In genomic region chr2:155727097-155727906, GRCh38 we compare ENCODE assay signal across 16 cellular contexts.
DNase-seq lines count a peak whose midpoint lies in the region; TF ChIP-seq lines count a peak whose summit lies in the region.
"Had no signal": no experiment of that assay in that cellular context is flagged by ENCODE, and none has a peak within 500 bp of the region (broad histone marks: within the 10 kb centered on the region; RNA-seq: fewer than 3 reads in every experiment).

No MANE protein-coding gene starts in this region.

- H3K36me3 Mint-ChIP-seq in endodermal cell (ENCODE audit: low read depth) (no peaks in the 10 kb centered on the region), type B pancreatic cell (no peaks in the 10 kb centered on the region)

- H3K27ac Mint-ChIP-seq in endodermal cell (peak overlapping the region; percentile 92), type B pancreatic cell (no peak overlapping the region)
- H3K27ac Mint-ChIP-seq: activated naive CD4-positive, alpha-beta T cell treated with anti-CD3 and anti-CD28 coated beads for 36 hours had no signal

- peak; percentile 27 to 52 for DNase-seq in SJCRH30
- peak; percentile 68 for DNase-seq in endodermal cell
- DNase-seq in left kidney (ENCODE audit: low read depth, low spot score) = peak; percentile 24
- no peak for DNase-seq in type B pancreatic cell (ENCODE audit: extremely low spot score, unreplicated experiment)
- DNase-seq in esophagus muscularis mucosa (ENCODE audit: extremely low spot score) = no peak
- DNase-seq in SHP77 treated with DMSO at 0.1 percent for 48 hours (lab: John Stamatoyannopoulos, UW) = no peak
- no peak for DNase-seq in NCI-H1930 (lab: John Stamatoyannopoulos, UW)
- DNase-seq: activated naive CD4-positive, alpha-beta T cell treated with anti-CD3 and anti-CD28 coated beads for 36 hours; aorta; foreskin fibroblast; H7; left ventricle myocardium superior; MV-4-11; NCI-H187; NCI-H524 treated with DMSO at 0.1 percent for 48 hours; PC-9 had no signal

- H3K27ac ChIP-seq in SJCRH30 (peak overlapping the region; percentile 16; the same call in 1 of the 2 replicates), endodermal cell (ENCODE audit: low read depth, low read length) (no peak overlapping the region), esophagus muscularis mucosa (replicated peaks in 1 of 4) (no peak overlapping the region)
- H3K27ac ChIP-seq: PC-9 had no signal

- no peak overlapping the region for H3K9ac ChIP-seq in endodermal cell (ENCODE audit: extremely low read depth, low read length, poor library complexity, severe bottlenecking)

- H3K4me3 Mint-ChIP-seq in endodermal cell (peak overlapping the region; percentile 47), type B pancreatic cell (peak overlapping the region; percentile 37)
- H3K4me3 Mint-ChIP-seq: activated naive CD4-positive, alpha-beta T cell treated with anti-CD3 and anti-CD28 coated beads for 36 hours had no signal

- no peaks in the 10 kb centered on the region for H3K9me3 ChIP-seq in SJCRH30 (replicated peaks)
- no peaks in the 10 kb centered on the region for H3K9me3 ChIP-seq in endodermal cell (ENCODE audit: control insufficient read depth, low read length)
- H3K9me3 ChIP-seq in esophagus muscularis mucosa = no peaks in the 10 kb centered on the region

- no peak for TF ChIP-seq POLR2A in esophagus muscularis mucosa (IDR thresholded peaks at IDR 0.05; ENCODE audit: low read depth)

- H3K4me1 ChIP-seq in SJCRH30 (peaks cover under 1% of the 10 kb centered on the region; the same call in 1 of the 2 replicates), endodermal cell (ENCODE audit: control insufficient read depth, insufficient read depth, low read length) (no peaks in the 10 kb centered on the region), esophagus muscularis mucosa (no peaks in the 10 kb centered on the region)

- no peak for TF ChIP-seq EP300 in esophagus muscularis mucosa (IDR thresholded peaks at IDR 0.05)

- intact Hi-C loops in esophagus muscularis mucosa (cut with DNase I) = no loop called here

- 20 to 27% methylated on average over 6 to 10 of the region's 10 CpGs for WGBS in endodermal cell (ENCODE audit: insufficient coverage in 1 of 2, insufficient read length in 1 of 2), 2 experiments
- 21% methylated on average over 10 of the region's 10 CpGs for WGBS in esophagus muscularis mucosa

- H3K36me3 ChIP-seq in SJCRH30 (no peaks in the 10 kb centered on the region), endodermal cell (ENCODE audit: control insufficient read depth, insufficient read depth, low read length) (no peaks in the 10 kb centered on the region), esophagus muscularis mucosa (no peaks in the 10 kb centered on the region)

- H3K9me3 Mint-ChIP-seq in endodermal cell (no peaks in the 10 kb centered on the region), type B pancreatic cell (no peaks in the 10 kb centered on the region)
- H3K9me3 Mint-ChIP-seq: activated naive CD4-positive, alpha-beta T cell treated with anti-CD3 and anti-CD28 coated beads for 36 hours had no signal

- peaks cover 22% of the 10 kb centered on the region for H3K4me1 Mint-ChIP-seq in endodermal cell
- peaks cover 7% of the 10 kb centered on the region for H3K4me1 Mint-ChIP-seq in type B pancreatic cell (ENCODE audit: unreplicated experiment)

- TF ChIP-seq CTCF in endodermal cell (conservative IDR thresholded peaks at IDR 0.05) (no peak), type B pancreatic cell (conservative IDR thresholded peaks at IDR 0.05) (no peak), esophagus muscularis mucosa (IDR thresholded peaks at IDR 0.05) (no peak)

- H3K27me3 Mint-ChIP-seq in endodermal cell (ENCODE audit: insufficient read depth) (no peaks in the 10 kb centered on the region), type B pancreatic cell (peaks cover 6% of the 10 kb centered on the region)

- H3K4me3 ChIP-seq in SJCRH30 = peak overlapping the region; percentile 49
- no peak overlapping the region for H3K4me3 ChIP-seq in endodermal cell (ENCODE audit: low read length)
- H3K4me3 ChIP-seq in esophagus muscularis mucosa = peak overlapping the region in 2 of 4 donors; percentile 2 to 3
- H3K4me3 ChIP-seq: PC-9 had no signal

- H3K27me3 ChIP-seq in SJCRH30 (no peaks in the 10 kb centered on the region), endodermal cell (ENCODE audit: control insufficient read depth, insufficient read depth, low read length, poor library complexity, severe bottlenecking) (no peaks in the 10 kb centered on the region), esophagus muscularis mucosa (no peaks in the 10 kb centered on the region)

Comparison
In these comparisons a context has a peak if more than half of its experiments do, and no peak if none do; other contexts are left out.
1. DNase-seq: peak in SJCRH30 (2 of 2), endodermal cell (single experiment) and left kidney (single experiment); none in type B pancreatic cell (single experiment), esophagus muscularis mucosa (single experiment), SHP77 treated with DMSO at 0.1 percent for 48 hours (single experiment) and NCI-H1930 (0 of 2).